Comparison of ENCODE assay signal across 9 cellular contexts in genomic region chr20:44745560-44746366, GRCh38. TPM values are rescaled to one million over a fixed set of nuclear protein-coding genes. Genes with fewer than 3 reads are reported as not detected.
A peak's percentile ranks its signal among the peaks of the same experiment; 100 is the strongest.
DNase-seq lines count a peak whose midpoint lies in the region; ATAC-seq and TF ChIP-seq lines count a peak whose summit lies in the region.
"Had no signal": no experiment of that assay in that cellular context is flagged by ENCODE, and none has a peak within 500 bp of the region (broad histone marks: within the 10 kb centered on the region; RNA-seq: fewer than 3 reads in every experiment).

TSS of gene KCNK15 (plus strand) at chr20:44745865. CDS start at chr20:44745911, 46 bp downstream.

- CTCF ChIA-PET in OCI-LY7 (lab: Charles Lee; ENCODE audit: unreplicated experiment), result no interaction called here

- H3K4me3 ChIP-seq in OCI-LY7 (ENCODE audit: low read depth, low read length, poor library complexity, severe bottlenecking) (peak within 1 kb of the TSS; percentile 34), iPS-11a (ENCODE audit: low read depth, low read length) (peak within 1 kb of the TSS; percentile 51), smooth muscle cell (peak within 1 kb of the TSS; percentile 52)

- DNase-seq in CD1c-positive myeloid dendritic cell (ENCODE audit: extremely low spot score), result peak; percentile 40
- DNase-seq in OCI-LY7 (ENCODE audit: low spot score), result no peak
- DNase-seq in activated naive CD8-positive, alpha-beta T cell treated with anti-CD3 and anti-CD28 coated beads, Interleukin-2, amount 50 U/mL, for 16 hours (ENCODE audit: low read depth, low spot score), result peak; percentile 5
- DNase-seq in smooth muscle cell (lab: John Stamatoyannopoulos, UW; ENCODE audit: unreplicated experiment), result no peak

- no peaks in the 10 kb centered on the region for H3K79me2 ChIP-seq in OCI-LY7 (ENCODE audit: insufficient read depth, low read depth, low read length)
- H3K79me2 ChIP-seq in smooth muscle cell (ENCODE audit: low read depth), result no peaks in the 10 kb centered on the region

- ATAC-seq in HG03442 (IDR thresholded peaks at IDR 0.05; ENCODE audit: unreplicated experiment) (no peak), HG02852 (IDR thresholded peaks at IDR 0.05; ENCODE audit: unreplicated experiment) (no peak), HG03432 (IDR thresholded peaks at IDR 0.05; ENCODE audit: unreplicated experiment) (no peak)

- H3K4me2 ChIP-seq in OCI-LY7 (ENCODE audit: low read length) (peak within 1 kb of the TSS; percentile 59), smooth muscle cell (peak within 1 kb of the TSS; percentile 99)

- no TSS peak for BruUV-seq in OCI-LY7 (replicated peaks; lab: Mats Ljungman, UMichigan)

- H2AFZ ChIP-seq in OCI-LY7 (ENCODE audit: low read length) (peak within 1 kb of the TSS; percentile 31; the same call in 1 of the 2 replicates), smooth muscle cell (ENCODE audit: low read depth) (peak within 1 kb of the TSS; percentile 94)

- POLR2A ChIA-PET in OCI-LY7 (lab: Charles Lee), result no interaction called here

- no peak within 1 kb of the TSS for H3K9ac ChIP-seq in smooth muscle cell (ENCODE audit: low read depth)

- H3K9me2 ChIP-seq in OCI-LY7 (ENCODE audit: insufficient read depth, low read length), result no peaks in the 10 kb centered on the region

- TF ChIP-seq CTCF in OCI-LY7 (conservative IDR thresholded peaks at IDR 0.05; ENCODE audit: low read length) (no peak), smooth muscle cell (IDR thresholded peaks at IDR 0.05; ENCODE audit: borderline replicate concordance, insufficient read depth, poor library complexity, severe bottlenecking) (no peak)

- no peak within 1 kb of the TSS for H3K27ac ChIP-seq in OCI-LY7 (ENCODE audit: low read depth, low read length, poor library complexity, severe bottlenecking)
- H3K27ac ChIP-seq in smooth muscle cell (ENCODE audit: low read depth), result no peak within 1 kb of the TSS

- 6% methylated on average over 67 of the region's 82 CpGs for WGBS in smooth muscle cell (ENCODE audit: low lambda C conversion rate)

- H3K36me3 ChIP-seq in OCI-LY7 (ENCODE audit: insufficient read depth, low read length), result no peaks in the 10 kb centered on the region
- no peaks in the 10 kb centered on the region for H3K36me3 ChIP-seq in smooth muscle cell (ENCODE audit: low read depth)

- peaks cover 16% of the 10 kb centered on the region for H3K27me3 ChIP-seq in smooth muscle cell (ENCODE audit: low read depth)

- H4K20me1 ChIP-seq in OCI-LY7 (ENCODE audit: insufficient read depth, low read length), result no peaks in the 10 kb centered on the region
- no peaks in the 10 kb centered on the region for H4K20me1 ChIP-seq in smooth muscle cell (ENCODE audit: low read depth)

- H3K9me3 ChIP-seq in OCI-LY7 (ENCODE audit: low read length), result no peaks in the 10 kb centered on the region
- no peaks in the 10 kb centered on the region for H3K9me3 ChIP-seq in smooth muscle cell (replicated peaks; ENCODE audit: low read depth)

- intact Hi-C loops in OCI-LY7 (cut with micrococcal nuclease; ENCODE audit: unreplicated experiment), result no loop called here

- H3K4me1 ChIP-seq in OCI-LY7 (ENCODE audit: insufficient read depth, low read length, poor library complexity, severe bottlenecking), result peaks cover 12% of the 10 kb centered on the region
- H3K4me1 ChIP-seq in smooth muscle cell (ENCODE audit: low read depth), result peaks cover 3% of the 10 kb centered on the region

- no peaks in the 10 kb centered on the region for H3F3A ChIP-seq in smooth muscle cell (ENCODE audit: low read depth)

RNA-seq across cellular contexts. Expression of gene KCNK15, which starts in this region (rescaled TPM):
- total RNA-seq in OCI-LY7 (2014; rRNA removed; shearing (Covaris generic)), result not detected in 2 replicates
- total RNA-seq in OCI-LY7 (2022) (not detected in 2 replicates), smooth muscle cell (0.54 TPM in 1 of 2 replicates, not detected in the other)
- 0.06 and 0.24 TPM in 2 replicates for polyA plus RNA-seq in smooth muscle cell
- total RNA-seq: frontal cortex had no signal

Comparison
In these comparisons a context has a peak if more than half of its experiments do, and no peak if none do; other contexts are left out.
1. DNase-seq: peak in CD1c-positive myeloid dendritic cell (single experiment) and activated naive CD8-positive, alpha-beta T cell treated with anti-CD3 and anti-CD28 coated beads, Interleukin-2, amount 50 U/mL, for 16 hours (single experiment); none in OCI-LY7 (single experiment) and smooth muscle cell (single experiment).
2. Peak in every context shown above with its lines, with median percentiles within 50 percentile points of each other: H3K4me3 ChIP-seq.